ENCODE assay signal across 34 cellular contexts in genomic region chr1:168394858-168395257, GRCh38.
"Had no signal": no experiment of that assay in that cellular context is flagged by ENCODE, and none has a peak within 500 bp of the region (broad histone marks: within the 10 kb centered on the region; RNA-seq: fewer than 3 reads in every experiment).

No MANE protein-coding gene starts in this region.

- H3K4me3 ChIP-seq: MG63 had no signal

- H3K9me3 ChIP-seq: MG63 had no signal

- DNase-seq: Karpas-422, Kasumi-1, MG63, MM.1S, MV-4-11, NCI-H1048, NCI-H1092, NCI-H1092 treated with DMSO at 0.1 percent for 48 hours, NCI-H1105, NCI-H1105 treated with DMSO at 0.1 percent for 48 hours, NCI-H1417, NCI-H1417 treated with DMSO at 0.1 percent for 48 hours, NCI-H1436, NCI-H1436 treated with DMSO at 0.1 percent for 48 hours, NCI-H146, NCI-H1694, NCI-H1694 treated with DMSO at 0.1 percent for 48 hours, NCI-H187, NCI-H187 treated with DMSO at 0.1 percent for 48 hours, NCI-H1930, NCI-H2029, NCI-H2029 treated with DMSO at 0.1 percent for 48 hours, NCI-H2081, NCI-H2081 treated with DMSO at 0.1 percent for 48 hours, NCI-H2107, NCI-H2171, NCI-H2171 treated with DMSO at 0.1 percent for 48 hours, NCI-H2227 treated with DMSO at 0.1 percent for 48 hours, NCI-H226, NCI-H345, NCI-H446, NCI-H446 treated with DMSO at 0.1 percent for 48 hours, NCI-H510A, NCI-H510A treated with DMSO at 0.1 percent for 48 hours had no signal

- H3K36me3 ChIP-seq: MG63 had no signal

- H3K27me3 ChIP-seq: MG63 had no signal
